9 cellular contexts compared by ENCODE assay signal in genomic region chr22:26672590-26673468, GRCh38. TPM values are rescaled to one million over a fixed set of nuclear protein-coding genes. Genes with fewer than 3 reads are reported as not detected.
DNase-seq lines count a peak whose midpoint lies in the region; ATAC-seq and TF ChIP-seq lines count a peak whose summit lies in the region.
"Had no signal": no experiment of that assay in that cellular context is flagged by ENCODE, and none has a peak within 500 bp of the region (broad histone marks: within the 10 kb centered on the region; RNA-seq: fewer than 3 reads in every experiment).

No MANE protein-coding gene starts in this region.

- H3K27ac Mint-ChIP-seq in WTC11: peak overlapping the region; percentile 92

- peaks cover 8% of the 10 kb centered on the region; the same call in 1 of the 2 replicates for H3K36me3 Mint-ChIP-seq in WTC11

- H3K4me3 ChIP-seq in AG04450 (ENCODE audit: low read depth, low read length) (peak overlapping the region; percentile 95), cardiac fibroblast (replicated peaks in 1 of 2; ENCODE audit: low read depth in 2 of 2, low read length in 2 of 2) (peak overlapping the region; percentile 74 to 90), spleen (peak overlapping the region; percentile 57 to 91 (median 68))

- peak overlapping the region; percentile 89 for H3K4me3 Mint-ChIP-seq in WTC11

- POLR2A ChIA-PET in AG04450 (lab: Yijun Ruan, JAX): interaction anchor here (0.6 to 1.5 kb wide), 3 partner anchors 14 to 38 kb away, joined by 3 to 4 read pairs (median 4); no protein-coding TSS in a partner anchor
- POLR2A ChIA-PET in WTC11 (lab: Charles Lee): interaction anchor here (1.6 kb wide), 1 partner anchor 8 kb away, joined by 8 read pairs; no protein-coding TSS in a partner anchor

- H3K9me3 ChIP-seq in AG04450 (ENCODE audit: control insufficient read depth, insufficient read depth, low read length): peaks cover 3% of the 10 kb centered on the region; the same call in 1 of the 2 replicates
- no peaks in the 10 kb centered on the region for H3K9me3 ChIP-seq in spleen

- H3K27ac ChIP-seq in AG04450 (ENCODE audit: low read depth, low read length) (peak overlapping the region; percentile 100), spleen (peak overlapping the region; percentile 92 to 100 (median 98))

- WGBS in spleen, 5 donors: 0 to 1% (median 0%) methylated on average over 31 to 36 of the region's 36 CpGs

- H3K27me3 Mint-ChIP-seq in WTC11 (ENCODE audit: low read depth): no peaks in the 10 kb centered on the region

- TF ChIP-seq POLR2A in spleen (IDR thresholded peaks at IDR 0.05): no peak

- ATAC-seq in GM18867 (IDR thresholded peaks at IDR 0.05; ENCODE audit: unreplicated experiment): peak; percentile 64
- peak; percentile 49 for ATAC-seq in HG03097 (IDR thresholded peaks at IDR 0.05; ENCODE audit: low FRiP score, unreplicated experiment)
- ATAC-seq in WTC11: peak; percentile 76

- DNase-seq in AG04450 (ENCODE audit: low read depth, low spot score): peak; percentile 88
- DNase-seq in NCI-H2227 treated with DMSO at 0.1 percent for 48 hours (lab: John Stamatoyannopoulos, UW): peak; percentile 88
- peak; percentile 90 for DNase-seq in WTC11 (ENCODE audit: low spot score)
- peak; percentile 95 to 96 for DNase-seq in cardiac fibroblast (ENCODE audit: low read depth in 2 of 2)
- peak; percentile 95 for DNase-seq in iris pigment epithelial cell (ENCODE audit: low read depth)
- peak; percentile 97 for DNase-seq in spleen

- intact Hi-C loops in spleen (cut with DNase I; ENCODE audit: low total_unique reads): no loop called here

- H3K4me1 Mint-ChIP-seq in WTC11: peaks cover 56% of the 10 kb centered on the region

- H3K36me3 ChIP-seq in spleen: peaks cover 0 to 21% (median 0%) of the 10 kb centered on the region in 6 donors

- peaks cover 31 to 98% (median 76%) of the 10 kb centered on the region in 6 donors for H3K4me1 ChIP-seq in spleen

- CTCF ChIA-PET in AG04450 (lab: Charles Lee) (interaction anchor here (0.5 to 3.1 kb wide), 18 partner anchors 8 to 1307 kb away, joined by 3 to 15 read pairs (median 4); no protein-coding TSS in a partner anchor), WTC11 (lab: Charles Lee) (interaction anchor here (0.6 to 1.9 kb wide), 20 partner anchors 7 to 359 kb away, joined by 3 to 24 read pairs (median 3); partner anchors contain the start of genes HPS4, MIAT, SRRD and TPST2)

- peak; percentile 65 for TF ChIP-seq CTCF in AG04450 (IDR thresholded peaks at IDR 0.05; ENCODE audit: low read depth, low read length)
- no peak for TF ChIP-seq CTCF in WTC11 (IDR thresholded peaks at IDR 0.05)
- peak; percentile 55 for TF ChIP-seq CTCF in cardiac fibroblast (IDR thresholded peaks at IDR 0.05; ENCODE audit: low read depth, low read length)
- TF ChIP-seq CTCF in spleen (IDR thresholded peaks at IDR 0.05 in 8 of 11, conservative IDR thresholded peaks at IDR 0.05 in 3 of 11): peak; percentile 39 to 74 (median 57)

- no peaks in the 10 kb centered on the region for H3K9me3 Mint-ChIP-seq in WTC11

- no peaks in the 10 kb centered on the region for H3K27me3 ChIP-seq in AG04450 (ENCODE audit: control insufficient read depth, insufficient read depth, low read length)
- H3K27me3 ChIP-seq in spleen (replicated peaks in 1 of 7): no peaks in the 10 kb centered on the region

TF ChIP-seq in WTC11, 78 proteins besides CTCF, POLR2A, EP300 and RAD21 (continues in another document):
- TF ChIP-seq CREM (CRISPR knock-in tag; IDR thresholded peaks at IDR 0.05): peak; percentile 61; the same call in 1 of the 2 replicates
- TF ChIP-seq CDX4 (CRISPR knock-in tag; IDR thresholded peaks at IDR 0.05; ENCODE audit: borderline replicate concordance): no peak
- TF ChIP-seq ELF4 (CRISPR knock-in tag; IDR thresholded peaks at IDR 0.05; ENCODE audit: low read depth): no peak
- peak; percentile 81 for TF ChIP-seq ERG (CRISPR knock-in tag; IDR thresholded peaks at IDR 0.05)
- no peak for TF ChIP-seq ZNF396 (CRISPR knock-in tag; IDR thresholded peaks at IDR 0.05; ENCODE audit: borderline replicate concordance)
- TF ChIP-seq ZNF423 (CRISPR knock-in tag; IDR thresholded peaks at IDR 0.05): no peak
- no peak for TF ChIP-seq JAZF1 (CRISPR knock-in tag; IDR thresholded peaks at IDR 0.05)
- peak; percentile 18; the same call in 1 of the 2 replicates for TF ChIP-seq FOXK1 (CRISPR knock-in tag; IDR thresholded peaks at IDR 0.05)
- TF ChIP-seq IRF1 (CRISPR knock-in tag; IDR thresholded peaks at IDR 0.05): no peak
- peak; percentile 70; the same call in 1 of the 2 replicates for TF ChIP-seq MAX (CRISPR knock-in tag; IDR thresholded peaks at IDR 0.05)
- no peak for TF ChIP-seq ZBTB21 (CRISPR knock-in tag; IDR thresholded peaks at IDR 0.05; ENCODE audit: borderline replicate concordance)
- TF ChIP-seq SMAD3 (CRISPR knock-in tag; IDR thresholded peaks at IDR 0.05; ENCODE audit: borderline replicate concordance): no peak
- peak; percentile 80; the same call in 1 of the 2 replicates for TF ChIP-seq ZNF416 (CRISPR knock-in tag; IDR thresholded peaks at IDR 0.05)
- peak; percentile 80 for TF ChIP-seq SP1 (CRISPR knock-in tag; conservative IDR thresholded peaks at IDR 0.05)
- no peak for TF ChIP-seq TCF7 (CRISPR knock-in tag; IDR thresholded peaks at IDR 0.05; ENCODE audit: low read depth)
- TF ChIP-seq ZNF281 (CRISPR knock-in tag; IDR thresholded peaks at IDR 0.05): no peak
- TF ChIP-seq SOX15 (CRISPR knock-in tag; IDR thresholded peaks at IDR 0.05): no peak
- TF ChIP-seq ZNF121 (CRISPR knock-in tag; IDR thresholded peaks at IDR 0.05): no peak
- no peak for TF ChIP-seq CREB1 (CRISPR knock-in tag; IDR thresholded peaks at IDR 0.05)

RNA-seq across cellular contexts. Expression of gene MIAT, which starts 15.4 kb away (rescaled TPM):
- polyA plus RNA-seq in AG04450 (2011; rRNA removed) (7.8 and 9.4 TPM in 2 replicates), spleen (1 to 10 TPM in 2 of 3 donors, under 1 TPM in 1; 0.77 to 3.2 (median 1.7) TPM)
- 16.9 and 19.0 TPM in 2 replicates for polyA minus RNA-seq in AG04450 (2011; rRNA and poly(A)+ RNA removed)
- total RNA-seq in WTC11 (2021) (50.7 to 61.6 TPM (median 58.2 TPM) in 3 replicates), spleen (10 to 100 TPM; 16.0 to 62.4 (median 24.8) TPM)

RNA-seq across cellular contexts. Expression of gene CRYBA4, which starts 51.1 kb away (rescaled TPM):
- polyA plus RNA-seq in AG04450 (2011; rRNA removed) (not detected in 2 replicates), spleen (under 1 TPM; 0.20 to 0.24 (median 0.22) TPM)
- not detected in 2 replicates for polyA minus RNA-seq in AG04450 (2011; rRNA and poly(A)+ RNA removed)
- total RNA-seq in WTC11 (2021) (0.53 to 1.1 TPM (median 0.81 TPM) in 3 replicates), spleen (not detected)

RNA-seq across cellular contexts. Expression of gene CRYBB1, which starts 55.0 kb away (rescaled TPM):
- polyA plus RNA-seq in AG04450 (2011; rRNA removed): not detected in 2 replicates
- polyA minus RNA-seq in AG04450 (2011; rRNA and poly(A)+ RNA removed): not detected in 2 replicates
- total RNA-seq in WTC11 (2021): 4.0 to 5.1 TPM (median 4.6 TPM) in 3 replicates
- total RNA-seq in spleen: 1 to 10 TPM in 6 of 7 donors, under 1 TPM in 1; 0.34 to 2.9 (median 2.1) TPM
- 1 to 10 TPM in 2 of 3 donors, under 1 TPM in 1; 0.98 to 1.9 (median 1.3) TPM for polyA plus RNA-seq in spleen
- total RNA-seq: T-helper 1 cell treated with Interleukin-12 subunit alpha and Interleukin-12 subunit beta and Interleukin-4 antibody, amounts not matched to agents 30 ng/mL and 1 ng/mL, for 36 hours had no signal

Comparison
In these comparisons a context has a peak if more than half of its experiments do, and no peak if none do; other contexts are left out.
1. Peak in every context shown above with its lines: DNase-seq, ATAC-seq, H3K4me3 ChIP-seq and H3K27ac ChIP-seq.